Comparison of ENCODE assay signal across 8 cellular contexts in the genomic region with DNA sequence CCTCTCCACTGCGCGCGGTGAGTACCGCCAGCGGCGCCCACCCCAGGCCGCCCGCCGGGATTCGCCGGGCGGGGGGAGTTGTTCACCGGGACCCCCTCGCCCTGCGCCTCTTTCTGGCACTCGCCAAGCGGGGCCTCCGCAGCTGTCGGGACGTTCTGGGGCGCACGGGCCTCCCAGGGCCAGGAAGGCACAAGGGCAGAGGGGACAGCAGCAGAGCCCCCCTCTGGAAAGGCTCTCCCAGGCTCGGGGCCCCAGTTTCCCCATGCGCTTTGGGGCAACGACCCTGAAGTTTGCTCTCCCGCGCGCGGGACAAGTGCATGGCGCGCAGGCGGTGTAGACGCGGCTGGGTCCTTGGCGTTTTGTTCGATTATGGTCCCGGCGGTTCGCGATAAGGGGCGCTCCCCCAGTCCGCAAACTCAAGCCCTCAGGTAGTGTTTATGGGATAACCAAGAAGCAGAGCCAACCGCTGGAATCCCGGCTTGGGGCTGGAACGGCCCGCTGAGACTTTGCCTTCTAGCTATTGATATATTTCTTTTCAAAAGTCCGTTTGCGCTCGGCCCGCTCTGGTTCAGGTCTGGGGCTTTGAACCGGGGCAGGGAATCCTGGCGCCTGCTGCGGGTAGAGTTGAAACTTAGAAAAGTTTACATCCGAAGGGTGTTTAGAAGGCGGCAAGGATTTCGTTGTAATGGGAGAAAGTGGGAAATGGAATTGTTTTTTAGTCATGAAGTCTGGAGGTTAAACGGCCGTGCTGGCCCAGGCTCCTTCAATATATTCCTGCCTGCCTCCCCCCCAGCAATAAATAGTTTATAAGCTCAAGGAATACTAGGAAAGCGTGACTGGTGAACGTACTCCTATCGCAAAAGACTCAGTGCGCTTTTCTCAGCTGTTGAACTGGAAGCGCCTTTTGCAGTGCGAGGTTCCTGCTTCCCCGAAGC. TPM values are rescaled to one million over a fixed set of nuclear protein-coding genes. Genes with fewer than 3 reads are reported as not detected.
DNase-seq lines count a peak whose midpoint lies in the region; ATAC-seq and TF ChIP-seq lines count a peak whose summit lies in the region.

No MANE protein-coding gene starts in this region.

- DNase-seq in AG04450 (ENCODE audit: low read depth, low spot score): no peak
- DNase-seq in NCI-H146 (lab: John Stamatoyannopoulos, UW): peak; percentile 61
- DNase-seq in ecto neural progenitor cell (ENCODE audit: low spot score): peak; percentile 70
- DNase-seq in Ammon's horn (ENCODE audit: low spot score): no peak
- no peak for DNase-seq in glomerular visceral epithelial cell (ENCODE audit: extremely low spot score)
- DNase-seq in NCI-H187 treated with DMSO at 0.1 percent for 48 hours (lab: John Stamatoyannopoulos, UW): no peak

- POLR2A ChIA-PET in AG04450 (lab: Yijun Ruan, JAX): no interaction called here

- H3K27ac ChIP-seq in AG04450 (ENCODE audit: low read depth, low read length): no peak overlapping the region
- no peak overlapping the region for H3K27ac ChIP-seq in mesodermal cell (ENCODE audit: low read depth, low read length, severe bottlenecking)

- H3K9me3 ChIP-seq in AG04450 (ENCODE audit: control insufficient read depth, insufficient read depth, low read length): no peaks in the 10 kb centered on the region; the same call in 1 of the 2 replicates
- H3K9me3 ChIP-seq in mesodermal cell (ENCODE audit: control insufficient read depth, low read length): no peaks in the 10 kb centered on the region

- no peaks in the 10 kb centered on the region for H3K4me1 ChIP-seq in mesodermal cell (ENCODE audit: control insufficient read depth, insufficient read depth, low read length, poor library complexity, severe bottlenecking)

- TF ChIP-seq CTCF in AG04450 (IDR thresholded peaks at IDR 0.05; ENCODE audit: low read depth, low read length): no peak

- H3K4me3 ChIP-seq in AG04450 (ENCODE audit: low read depth, low read length) (peak overlapping the region; percentile 70), mesodermal cell (ENCODE audit: extremely low read depth, insufficient read depth, low read length, poor library complexity, severe bottlenecking) (peak overlapping the region; percentile 34)

- H3K36me3 ChIP-seq in mesodermal cell (ENCODE audit: control insufficient read depth, insufficient read depth, low read length): no peaks in the 10 kb centered on the region

- 1 to 2% methylated on average over 41 to 45 of the region's 65 CpGs for WGBS in mesodermal cell (ENCODE audit: insufficient coverage in 2 of 2), 2 experiments

- ATAC-seq in GM19351 (IDR thresholded peaks at IDR 0.05; ENCODE audit: unreplicated experiment): no peak

- CTCF ChIA-PET in AG04450 (lab: Charles Lee): interaction anchor here (0.7 kb wide), 1 partner anchor 102 kb away, joined by 5 read pairs; no protein-coding TSS in a partner anchor

- no peaks in the 10 kb centered on the region for H3K27me3 ChIP-seq in AG04450 (ENCODE audit: control insufficient read depth, insufficient read depth, low read length)

RNA-seq across cellular contexts. Expression of a gene that starts 0.6 kb away (rescaled TPM):
- 4.0 and 5.1 TPM in 2 replicates for polyA plus RNA-seq in AG04450 (2011; rRNA removed)
- polyA minus RNA-seq in AG04450 (2011; rRNA and poly(A)+ RNA removed): 7.8 and 8.3 TPM in 2 replicates
- 0.33 TPM for polyA plus RNA-seq in mesodermal cell (2013, experiment 1 of 2)
- polyA plus RNA-seq in mesodermal cell (2013, experiment 2 of 2): 1.5 TPM

Comparison
In these comparisons a context has a peak if more than half of its experiments do, and no peak if none do; other contexts are left out.
1. DNase-seq: peak in NCI-H146 (single experiment) and ecto neural progenitor cell (single experiment); none in AG04450 (single experiment), Ammon's horn (single experiment), glomerular visceral epithelial cell (single experiment) and NCI-H187 treated with DMSO at 0.1 percent for 48 hours (single experiment).